ENCODE assay signal across 8 cellular contexts in the genomic region with DNA sequence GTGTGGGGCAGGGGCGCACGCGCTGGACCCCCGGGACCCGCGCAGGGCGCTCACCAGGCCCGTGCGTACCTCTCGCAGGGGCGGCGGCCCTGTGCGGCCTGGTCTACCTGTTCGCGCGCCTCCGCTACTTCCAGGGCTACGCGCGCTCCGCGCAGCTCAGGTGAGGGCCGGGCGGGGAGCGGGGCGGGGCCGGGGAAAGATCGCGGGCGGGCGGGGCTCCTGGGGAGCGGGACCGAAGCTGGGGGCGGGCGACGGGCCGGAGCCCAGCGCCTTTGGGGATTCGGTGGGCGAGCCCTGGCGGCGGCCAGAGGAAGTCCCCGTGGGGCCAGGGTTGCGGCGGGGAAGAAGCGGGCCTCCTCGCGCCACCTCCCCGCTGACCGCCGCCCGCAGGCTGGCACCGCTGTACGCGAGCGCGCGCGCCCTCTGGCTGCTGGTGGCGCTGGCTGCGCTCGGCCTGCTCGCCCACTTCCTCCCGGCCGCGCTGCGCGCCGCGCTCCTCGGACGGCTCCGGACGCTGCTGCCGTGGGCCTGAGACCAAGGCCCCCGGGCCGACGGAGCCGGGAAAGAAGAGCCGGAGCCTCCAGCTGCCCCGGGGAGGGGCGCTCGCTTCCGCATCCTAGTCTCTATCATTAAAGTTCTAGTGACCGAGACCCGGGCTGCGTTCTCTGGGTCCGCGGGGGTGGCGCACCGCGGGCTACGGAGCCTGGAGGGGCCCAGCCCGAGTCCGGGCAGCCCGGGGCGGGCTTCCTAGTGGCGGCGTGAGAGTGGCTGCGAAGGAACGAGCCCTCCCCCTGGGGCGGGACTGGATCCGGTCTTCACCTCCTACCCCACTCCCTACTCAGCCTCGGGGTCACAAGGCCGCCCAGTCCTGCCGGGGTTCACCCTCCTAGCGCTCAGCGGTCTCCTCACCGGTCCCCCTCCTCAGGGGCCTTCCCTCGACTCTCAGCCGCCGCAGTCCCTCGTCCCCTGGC. TPM values are rescaled to one million over a fixed set of nuclear protein-coding genes. Genes with fewer than 3 reads are reported as not detected.
DNase-seq lines count a peak whose midpoint lies in the region; ATAC-seq and TF ChIP-seq lines count a peak whose summit lies in the region.

No MANE protein-coding gene starts in this region.

- H3K27ac ChIP-seq in HL-60 (replicated peaks) (peak overlapping the region; percentile 64), temporal lobe (ENCODE audit: low read depth, low read length) (peak overlapping the region; percentile 4)

- peak overlapping the region; percentile 67 to 86 (median 77) for H3K4me3 Mint-ChIP-seq in naive B cell

- H3K4me1 Mint-ChIP-seq in naive B cell = peaks cover 32 to 36% (median 32%) of the 10 kb centered on the region in 3 donors

- peak; percentile 57 for TF ChIP-seq CTCF in HL-60 (IDR thresholded peaks at IDR 0.05; ENCODE audit: insufficient read depth, low read length)
- no peak for TF ChIP-seq CTCF in fibroblast of mammary gland (conservative IDR thresholded peaks at IDR 0.05; ENCODE audit: control insufficient read depth, insufficient read depth, low read depth, low read length)

- H3K27me3 ChIP-seq in HL-60 (ENCODE audit: insufficient read depth, poor library complexity, severe bottlenecking) = no peaks in the 10 kb centered on the region

- no peaks in the 10 kb centered on the region for H3K27me3 Mint-ChIP-seq in naive B cell

- H3K9me3 Mint-ChIP-seq in naive B cell = no peaks in the 10 kb centered on the region

- DNase-seq in DMS79 treated with DMSO at 0.1 percent for 48 hours (lab: John Stamatoyannopoulos, UW) (peak; percentile 70), HL-60 (ENCODE audit: low read depth in 1 of 2, low spot score in 1 of 2) (peak; percentile 77 to 82), OCI-M1 (lab: John Stamatoyannopoulos, UW) (peak; percentile 91), fibroblast of mammary gland (ENCODE audit: low read depth) (peak; percentile 74), naive B cell (peak; percentile 72)
- peak; percentile 44 to 53 for DNase-seq in activated T-helper 1 cell treated with anti-CD3 and anti-CD28 coated beads, Interleukin-2, amount 50 U/mL, for 16 hours (ENCODE audit: low read depth in 1 of 2, low spot score in 1 of 2)

- H3K4me3 ChIP-seq in HL-60 (replicated peaks; ENCODE audit: insufficient read depth, low read length) (peak overlapping the region; percentile 50), fibroblast of mammary gland (ENCODE audit: control insufficient read depth, low read depth, low read length) (peak overlapping the region; percentile 41)

- peak overlapping the region in 3 of 6 donors; percentile 36 to 61 (median 47) for H3K27ac Mint-ChIP-seq in naive B cell

- H3K36me3 Mint-ChIP-seq in naive B cell = peaks cover 0 to 6% of the 10 kb centered on the region in 2 donors

- ATAC-seq in GM21360 (IDR thresholded peaks at IDR 0.05; ENCODE audit: unreplicated experiment) (peak; percentile 67), naive B cell (ENCODE audit: low read depth in 2 of 2) (peak; percentile 78 to 80)

RNA-seq across cellular contexts. Expression of a gene that starts 2.4 kb away (rescaled TPM):
- under 1 TPM in 3 of 6 donors, not detected in 3; 0.49 to 0.82 (median 0.63) TPM for polyA plus RNA-seq in naive B cell (ENCODE audit: low read depth in 6 of 6)
- total RNA-seq in temporal lobe = 0.74 TPM

RNA-seq across cellular contexts. Expression of a gene that starts 10.5 kb away (rescaled TPM):
- 10 to 100 TPM in 3 of 6 donors, 1 to 10 TPM in 3; 6.2 to 17.3 (median 9.5) TPM for polyA plus RNA-seq in naive B cell (ENCODE audit: low read depth in 6 of 6)
- 70.3 TPM for total RNA-seq in temporal lobe

RNA-seq across cellular contexts. Expression of a gene that starts 24.6 kb away (rescaled TPM):
- 100 to 1,000 TPM; 177 to 246 (median 194) TPM for polyA plus RNA-seq in naive B cell (ENCODE audit: low read depth in 6 of 6)
- 45.7 TPM for total RNA-seq in temporal lobe

Comparison
In these comparisons a context has a peak if more than half of its experiments do, and no peak if none do; other contexts are left out.
1. Peak in every context shown above with its lines: DNase-seq, ATAC-seq, H3K4me3 ChIP-seq and H3K27ac ChIP-seq.